7 cellular contexts compared by ENCODE assay signal in the genomic region with DNA sequence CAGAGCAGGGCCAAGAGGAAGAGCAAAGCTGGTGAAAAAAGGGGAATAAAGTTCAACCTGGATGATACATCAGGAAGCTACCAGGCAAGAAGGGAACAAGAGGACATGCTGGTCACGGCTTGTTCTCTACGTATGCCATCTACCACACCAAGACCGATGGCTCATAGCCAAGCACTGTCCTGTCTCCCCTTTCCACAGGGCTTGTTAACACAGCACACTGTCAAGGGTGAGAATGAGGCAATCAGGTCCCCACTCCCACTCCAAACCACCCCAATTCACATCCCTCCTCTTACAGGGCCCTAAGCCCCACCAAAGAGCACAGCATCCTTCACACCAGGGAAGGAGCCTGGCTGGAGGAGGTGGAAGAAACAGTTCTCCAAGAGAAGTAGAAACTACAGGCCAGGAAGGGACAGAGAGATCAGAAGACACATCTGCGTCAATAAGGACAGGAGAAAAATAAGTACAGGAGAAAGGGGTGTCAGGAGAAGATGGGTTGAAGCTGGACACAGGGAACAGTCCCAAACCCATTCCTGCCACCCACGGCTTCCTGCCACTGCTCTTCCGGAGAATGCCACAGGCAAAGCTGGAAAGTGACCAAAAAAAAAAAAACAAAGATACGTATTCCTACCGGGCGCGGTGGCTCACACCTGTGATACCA. TPM values are rescaled to one million over a fixed set of nuclear protein-coding genes. Genes with fewer than 3 reads are reported as not detected.
A peak's percentile ranks its signal among the peaks of the same experiment; 100 is the strongest.
DNase-seq lines count a peak whose midpoint lies in the region; ATAC-seq, FAIRE-seq and TF ChIP-seq lines count a peak whose summit lies in the region.

No MANE protein-coding gene starts in this region.

- no peaks in the 10 kb centered on the region for H3K9me3 ChIP-seq in hepatocyte (ENCODE audit: low read depth)
- no peaks in the 10 kb centered on the region for H3K9me3 ChIP-seq in stomach

- peak; percentile 55 for DNase-seq in HT-29 (ENCODE audit: low spot score)
- DNase-seq in activated CD4-positive, alpha-beta memory T cell treated with anti-CD3 and anti-CD28 coated beads for 36 hours: no peak
- no peak for DNase-seq in hepatocyte (ENCODE audit: low spot score)
- peak; percentile 50 for DNase-seq in stomach
- no peak for DNase-seq in NK-92 (lab: John Stamatoyannopoulos, UW; ENCODE audit: unreplicated experiment)
- no peak for DNase-seq in GM12892 (ENCODE audit: insufficient read length)

- CTCF ChIA-PET in activated CD4-positive, alpha-beta memory T cell treated with anti-CD3 and anti-CD28 coated beads for 36 hours (lab: Charles Lee): interaction anchor here (0.7 to 12.9 kb wide), 7 partner anchors 10 to 201 kb away, joined by 3 to 80 read pairs (median 3); a partner anchor contains a TSS

- intact Hi-C loops in activated CD4-positive, alpha-beta memory T cell treated with anti-CD3 and anti-CD28 coated beads for 36 hours (cut with micrococcal nuclease): no loop called here
- intact Hi-C loops in stomach (cut with DNase I; ENCODE audit: low total_unique reads): no loop called here

- peaks cover 58% of the 10 kb centered on the region for H3K79me2 ChIP-seq in hepatocyte

- H3K9me2 ChIP-seq in hepatocyte (replicated peaks; ENCODE audit: insufficient read depth): no peaks in the 10 kb centered on the region

- TF ChIP-seq CTCF in hepatocyte (IDR thresholded peaks at IDR 0.05; ENCODE audit: poor library complexity) (no peak), stomach (IDR thresholded peaks at IDR 0.05) (no peak)

- H3K9me3 Mint-ChIP-seq in activated CD4-positive, alpha-beta memory T cell treated with anti-CD3 and anti-CD28 coated beads for 36 hours: no peaks in the 10 kb centered on the region

- H3K27me3 ChIP-seq in hepatocyte: no peaks in the 10 kb centered on the region
- no peaks in the 10 kb centered on the region for H3K27me3 ChIP-seq in stomach

- FAIRE-seq in GM12892 (lab: Jason Lieb, UNC): no peak

- H3K4me1 Mint-ChIP-seq in activated CD4-positive, alpha-beta memory T cell treated with anti-CD3 and anti-CD28 coated beads for 36 hours (ENCODE audit: low read depth): peaks cover 31% of the 10 kb centered on the region

- no peaks in the 10 kb centered on the region for H3K36me3 ChIP-seq in hepatocyte (replicated peaks; ENCODE audit: insufficient read depth, low read depth)
- H3K36me3 ChIP-seq in stomach: peaks cover 15 to 35% (median 29%) of the 10 kb centered on the region in 4 donors

- WGBS in hepatocyte (ENCODE audit: low lambda C conversion rate, missing lambda C conversion rate): 72% methylated on average over 10 of the region's 10 CpGs
- 24 to 40% (median 30%) methylated on average over 10 of the region's 10 CpGs for WGBS in stomach, 5 donors

- no peak for TF ChIP-seq EP300 in stomach (IDR thresholded peaks at IDR 0.05)

- H3K4me3 Mint-ChIP-seq in activated CD4-positive, alpha-beta memory T cell treated with anti-CD3 and anti-CD28 coated beads for 36 hours: peak overlapping the region; percentile 25

- POLR2A ChIA-PET in activated CD4-positive, alpha-beta memory T cell treated with anti-CD3 and anti-CD28 coated beads for 36 hours (lab: Charles Lee): interaction anchor here (1.3 kb wide), 1 partner anchor 10 kb away, joined by 6 read pairs; a partner anchor contains a TSS

- TF ChIP-seq POLR2A in stomach (IDR thresholded peaks at IDR 0.05) (no peak), GM12892 (IDR thresholded peaks at IDR 0.05; ENCODE audit: low read depth, low read length) (no peak)

- peak overlapping the region; percentile 75 for H3K4me2 ChIP-seq in hepatocyte

- H3K27me3 Mint-ChIP-seq in activated CD4-positive, alpha-beta memory T cell treated with anti-CD3 and anti-CD28 coated beads for 36 hours: no peaks in the 10 kb centered on the region

- H3K27ac ChIP-seq in hepatocyte (peak overlapping the region; percentile 96), stomach (peak overlapping the region; percentile 82 to 100 (median 99))

- H3K4me1 ChIP-seq in hepatocyte (ENCODE audit: insufficient read depth): peaks cover 23% of the 10 kb centered on the region
- H3K4me1 ChIP-seq in stomach: peaks cover 49 to 83% (median 68%) of the 10 kb centered on the region in 4 donors

- ATAC-seq in GM21723 (IDR thresholded peaks at IDR 0.05; ENCODE audit: unreplicated experiment): no peak

- H2AFZ ChIP-seq in hepatocyte: no peak overlapping the region

- peaks cover 6% of the 10 kb centered on the region for H3K36me3 Mint-ChIP-seq in activated CD4-positive, alpha-beta memory T cell treated with anti-CD3 and anti-CD28 coated beads for 36 hours

- H3K27ac Mint-ChIP-seq in activated CD4-positive, alpha-beta memory T cell treated with anti-CD3 and anti-CD28 coated beads for 36 hours: peak overlapping the region; percentile 82

- H3K4me3 ChIP-seq in hepatocyte (no peak overlapping the region), stomach (peak overlapping the region; percentile 42 to 64 (median 43))

- no peaks in the 10 kb centered on the region for H4K20me1 ChIP-seq in hepatocyte (ENCODE audit: insufficient read depth, poor library complexity, severe bottlenecking)

RNA-seq across cellular contexts. Expression of a gene that starts 0.9 kb away (rescaled TPM):
- total RNA-seq in HT-29 (2014; rRNA removed; shearing (Covaris generic)): 112 and 120 TPM in 2 replicates
- total RNA-seq in activated CD4-positive, alpha-beta memory T cell treated with anti-CD3 and anti-CD28 coated beads for 36 hours: 10 to 100 TPM; 43.4 to 46.5 TPM
- 81.8 and 95.6 TPM in 2 replicates for total RNA-seq in hepatocyte
- polyA plus RNA-seq in hepatocyte: 107 and 120 TPM in 2 replicates
- total RNA-seq in stomach: 10 to 100 TPM; 23.2 to 81.1 (median 59.6) TPM
- polyA plus RNA-seq in stomach: 10 to 100 TPM; 43.7 to 58.8 (median 56.1) TPM
- 15.3 TPM for polyA plus RNA-seq in GM12892 (2012; ENCODE audit: missing spikeins)

RNA-seq across cellular contexts. Expression of a gene that starts 3.0 kb away (rescaled TPM):
- total RNA-seq in HT-29 (2014; rRNA removed; shearing (Covaris generic)): 189 and 196 TPM in 2 replicates
- 100 to 1,000 TPM; 197 to 205 TPM for total RNA-seq in activated CD4-positive, alpha-beta memory T cell treated with anti-CD3 and anti-CD28 coated beads for 36 hours
- total RNA-seq in hepatocyte (40.4 and 41.5 TPM in 2 replicates), stomach (10 to 100 TPM in 2 of 5 donors, 1 to 10 TPM in 3; 4.7 to 36.1 (median 5.2) TPM)
- polyA plus RNA-seq in hepatocyte (91.3 and 102 TPM in 2 replicates), stomach (10 to 100 TPM; 40.9 to 73.3 (median 63.9) TPM)
- polyA plus RNA-seq in GM12892 (2012; ENCODE audit: missing spikeins): 182 TPM

RNA-seq across cellular contexts. Expression of a gene that starts 9.9 kb away (rescaled TPM):
- 36.3 and 43.4 TPM in 2 replicates for total RNA-seq in HT-29 (2014; rRNA removed; shearing (Covaris generic))
- total RNA-seq in activated CD4-positive, alpha-beta memory T cell treated with anti-CD3 and anti-CD28 coated beads for 36 hours: 10 to 100 TPM; 31.5 to 32.4 TPM
- total RNA-seq in hepatocyte (20.2 and 21.8 TPM in 2 replicates), stomach (10 to 100 TPM in 4 of 5 donors, 1 to 10 TPM in 1; 8.1 to 75.3 (median 36.2) TPM)
- polyA plus RNA-seq in hepatocyte (22.3 and 28.3 TPM in 2 replicates), stomach (10 to 100 TPM; 12.2 to 19.8 (median 16.1) TPM)
- polyA plus RNA-seq in GM12892 (2012; ENCODE audit: missing spikeins): 18.6 TPM

RNA-seq across cellular contexts. Expression of a gene that starts 11.7 kb away (rescaled TPM):
- total RNA-seq in HT-29 (2014; rRNA removed; shearing (Covaris generic)): 83.1 and 85.5 TPM in 2 replicates
- 10 to 100 TPM; 45.4 to 49.4 TPM for total RNA-seq in activated CD4-positive, alpha-beta memory T cell treated with anti-CD3 and anti-CD28 coated beads for 36 hours
- total RNA-seq in hepatocyte (25.6 and 27.7 TPM in 2 replicates), stomach (10 to 100 TPM; 14.1 to 76.5 (median 54.8) TPM)
- polyA plus RNA-seq in hepatocyte (42.8 and 45.1 TPM in 2 replicates), stomach (10 to 100 TPM; 31.4 to 43.8 (median 40.4) TPM)
- 38.1 TPM for polyA plus RNA-seq in GM12892 (2012; ENCODE audit: missing spikeins)

RNA-seq across cellular contexts. Expression of a gene that starts 15.6 kb away (rescaled TPM):
- total RNA-seq in HT-29 (2014; rRNA removed; shearing (Covaris generic)): 33.3 and 42.5 TPM in 2 replicates
- 10 to 100 TPM; 55.9 to 57.3 TPM for total RNA-seq in activated CD4-positive, alpha-beta memory T cell treated with anti-CD3 and anti-CD28 coated beads for 36 hours
- total RNA-seq in hepatocyte (52.4 and 53.0 TPM in 2 replicates), stomach (100 to 1,000 TPM in 1 of 5 donors, 10 to 100 TPM in 4; 66.5 to 123 (median 81.1) TPM)
- polyA plus RNA-seq in hepatocyte (61.0 and 65.5 TPM in 2 replicates), stomach (10 to 100 TPM; 19.7 to 59.0 (median 33.4) TPM)
- polyA plus RNA-seq in GM12892 (2012; ENCODE audit: missing spikeins): 23.3 TPM

Comparison
In these comparisons a context has a peak if more than half of its experiments do, and no peak if none do; other contexts are left out.
1. DNase-seq: peak in HT-29 (single experiment) and stomach (single experiment); none in activated CD4-positive, alpha-beta memory T cell treated with anti-CD3 and anti-CD28 coated beads for 36 hours (single experiment), hepatocyte (single experiment), NK-92 (single experiment) and GM12892 (single experiment).